In genomic region chr7:115357213-115357999, GRCh38 we compare ENCODE assay signal across 20 cellular contexts.
DNase-seq lines count a peak whose midpoint lies in the region; ATAC-seq and TF ChIP-seq lines count a peak whose summit lies in the region.
"Had no signal": no experiment of that assay in that cellular context is flagged by ENCODE, and none has a peak within 500 bp of the region (broad histone marks: within the 10 kb centered on the region; RNA-seq: fewer than 3 reads in every experiment).

No MANE protein-coding gene starts in this region.

- TF ChIP-seq CTCF in HFFc6 (IDR thresholded peaks at IDR 0.05): no peak
- TF ChIP-seq CTCF in RWPE2 (IDR thresholded peaks at IDR 0.05; ENCODE audit: poor library complexity, severe bottlenecking): no peak
- TF ChIP-seq CTCF in foreskin fibroblast (IDR thresholded peaks at IDR 0.05; ENCODE audit: low read depth, low read length): no peak
- TF ChIP-seq CTCF in PC-3 (conservative IDR thresholded peaks at IDR 0.05; ENCODE audit: low read depth, low read length): no peak

- POLR2A ChIA-PET in PC-3 (lab: Charles Lee; ENCODE audit: unreplicated experiment): no interaction called here

- H3F3A ChIP-seq in PC-3 (ENCODE audit: low read length, unreplicated experiment): no peaks in the 10 kb centered on the region

- H3K9me3 ChIP-seq in RWPE2 (ENCODE audit: severe bottlenecking): no peaks in the 10 kb centered on the region
- H3K9me3 ChIP-seq in PC-3 (ENCODE audit: low read length): no peaks in the 10 kb centered on the region
- H3K9me3 ChIP-seq: BLaER1, thoracic aorta had no signal

- H3K27me3 ChIP-seq in RWPE2 (ENCODE audit: insufficient read depth, poor library complexity, severe bottlenecking) (no peaks in the 10 kb centered on the region), PC-3 (ENCODE audit: low read length) (no peaks in the 10 kb centered on the region)
- H3K27me3 ChIP-seq: BLaER1 had no signal

- H3K27ac ChIP-seq in RWPE2 (ENCODE audit: poor library complexity, severe bottlenecking): no peak overlapping the region
- H3K27ac ChIP-seq in PC-3 (ENCODE audit: low read length): no peak overlapping the region
- H3K27ac ChIP-seq: BLaER1, KMS-11, thoracic aorta had no signal

- H3K79me2 ChIP-seq in PC-3 (ENCODE audit: low read length): no peaks in the 10 kb centered on the region

- no peaks in the 10 kb centered on the region for H3K36me3 ChIP-seq in RWPE2 (ENCODE audit: low read depth)
- H3K36me3 ChIP-seq in PC-3 (ENCODE audit: low read depth, low read length): no peaks in the 10 kb centered on the region
- H3K36me3 ChIP-seq: BLaER1, thoracic aorta had no signal

- no TSS peak for BruUV-seq in PC-3 (replicated peaks; lab: Mats Ljungman, UMichigan)

- no peak overlapping the region for H2AFZ ChIP-seq in PC-3 (ENCODE audit: low read length)

- H3K4me1 Mint-ChIP-seq in HFFc6 (ENCODE audit: low read depth): peaks cover 71% of the 10 kb centered on the region
- H3K4me1 Mint-ChIP-seq: brain had no signal

- H4K20me1 ChIP-seq in PC-3 (ENCODE audit: low read length): no peaks in the 10 kb centered on the region
- H4K20me1 ChIP-seq: BLaER1 had no signal

- no peaks in the 10 kb centered on the region for H3K9me2 ChIP-seq in PC-3 (replicated peaks; ENCODE audit: low read length)

- peak; percentile 7 for DNase-seq in AG20443 (ENCODE audit: low spot score)
- DNase-seq in HFFc6: peak; percentile 86
- DNase-seq in RWPE2 (ENCODE audit: low spot score): no peak
- DNase-seq in foreskin fibroblast: peak; percentile 99
- no peak for DNase-seq in PC-3
- DNase-seq in amniotic stem cell (lab: John Stamatoyannopoulos, UW): no peak
- DNase-seq in SIG-M5 treated with dmso at 0.1 percent for 504 hours (lab: John Stamatoyannopoulos, UW; ENCODE audit: unreplicated experiment): no peak
- DNase-seq: activated CD4-positive, alpha-beta memory T cell treated with anti-CD3 and anti-CD28 coated beads for 36 hours; activated T-cell treated with anti-CD3 and anti-CD28 coated beads, Interleukin-2, amount 50 U/mL, for 48 hours; DMS79; HCEC 1CT; natural killer cell; NCI-H1436 treated with DMSO at 0.1 percent for 48 hours had no signal

- H3K4me1 ChIP-seq in RWPE2 (ENCODE audit: insufficient read depth, poor library complexity, severe bottlenecking) (peaks cover 3% of the 10 kb centered on the region), PC-3 (ENCODE audit: insufficient read depth, low read length) (peaks cover 8% of the 10 kb centered on the region)
- H3K4me1 ChIP-seq: BLaER1 had no signal

- H3K9ac ChIP-seq in PC-3 (ENCODE audit: low read length): no peak overlapping the region
- H3K9ac ChIP-seq: BLaER1, KMS-11 had no signal

- 0 out of 3 replicates have a peak, but pooled peaks have one; percentile 20 for ATAC-seq in RWPE2 (ENCODE audit: low read depth)
- ATAC-seq in GM19455 (IDR thresholded peaks at IDR 0.05; ENCODE audit: unreplicated experiment): no peak
- no peak for ATAC-seq in PC-3
- ATAC-seq: activated naive CD4-positive, alpha-beta T cell treated with anti-CD3 and anti-CD28 coated beads, Interleukin-2, amount 50 U/mL, for 72 hours; natural killer cell; Panc1 had no signal

- no peak overlapping the region for H3K4me3 ChIP-seq in RWPE2 (ENCODE audit: severe bottlenecking)
- H3K4me3 ChIP-seq in foreskin fibroblast (ENCODE audit: low read depth in 1 of 2, low read length in 2 of 2): no peak overlapping the region
- H3K4me3 ChIP-seq in PC-3 (ENCODE audit: low read length): no peak overlapping the region
- H3K4me3 ChIP-seq: BLaER1, thoracic aorta had no signal

- peak overlapping the region; percentile 57 for H3K4me3 Mint-ChIP-seq in HFFc6
- H3K4me3 Mint-ChIP-seq: activated CD4-positive, alpha-beta memory T cell treated with anti-CD3 and anti-CD28 coated beads for 36 hours; brain; natural killer cell had no signal

- H3K4me2 ChIP-seq in PC-3 (ENCODE audit: low read length): no peak overlapping the region
- H3K4me2 ChIP-seq: BLaER1, KMS-11 had no signal

- intact Hi-C loops in PC-3 (cut with micrococcal nuclease): loop anchor here (2.0 to 10.0 kb wide), 3 partner anchors 117 to 490 kb away; no protein-coding TSS in a partner anchor

- H3K9me3 Mint-ChIP-seq in HFFc6: peaks cover 8% of the 10 kb centered on the region
- H3K9me3 Mint-ChIP-seq: activated naive CD4-positive, alpha-beta T cell treated with anti-CD3 and anti-CD28 coated beads, Interleukin-2, amount 50 U/mL, for 72 hours; natural killer cell had no signal

- H3K36me3 Mint-ChIP-seq in HFFc6 (ENCODE audit: low read depth): peaks cover 9% of the 10 kb centered on the region; the same call in 1 of the 2 replicates
- H3K36me3 Mint-ChIP-seq: activated CD4-positive, alpha-beta memory T cell treated with anti-CD3 and anti-CD28 coated beads for 36 hours; activated naive CD4-positive, alpha-beta T cell treated with anti-CD3 and anti-CD28 coated beads, Interleukin-2, amount 50 U/mL, for 72 hours; brain; natural killer cell had no signal

- H3K27ac Mint-ChIP-seq in HFFc6: peak overlapping the region; percentile 71
- H3K27ac Mint-ChIP-seq: activated CD4-positive, alpha-beta memory T cell treated with anti-CD3 and anti-CD28 coated beads for 36 hours; activated naive CD4-positive, alpha-beta T cell treated with anti-CD3 and anti-CD28 coated beads, Interleukin-2, amount 50 U/mL, for 72 hours; brain had no signal

- CTCF ChIA-PET in PC-3 (lab: Charles Lee): no interaction called here

- no peaks in the 10 kb centered on the region for H3K27me3 Mint-ChIP-seq in HFFc6 (ENCODE audit: insufficient read depth)
- H3K27me3 Mint-ChIP-seq: activated CD4-positive, alpha-beta memory T cell treated with anti-CD3 and anti-CD28 coated beads for 36 hours; brain had no signal

Comparison
In these comparisons a context has a peak if more than half of its experiments do, and no peak if none do; other contexts are left out.
1. DNase-seq: peak in AG20443 (single experiment), HFFc6 (single experiment) and foreskin fibroblast (2 of 2); none in RWPE2 (single experiment), PC-3 (single experiment), amniotic stem cell (single experiment) and SIG-M5 treated with dmso at 0.1 percent for 504 hours (single experiment).